In the genomic region with DNA sequence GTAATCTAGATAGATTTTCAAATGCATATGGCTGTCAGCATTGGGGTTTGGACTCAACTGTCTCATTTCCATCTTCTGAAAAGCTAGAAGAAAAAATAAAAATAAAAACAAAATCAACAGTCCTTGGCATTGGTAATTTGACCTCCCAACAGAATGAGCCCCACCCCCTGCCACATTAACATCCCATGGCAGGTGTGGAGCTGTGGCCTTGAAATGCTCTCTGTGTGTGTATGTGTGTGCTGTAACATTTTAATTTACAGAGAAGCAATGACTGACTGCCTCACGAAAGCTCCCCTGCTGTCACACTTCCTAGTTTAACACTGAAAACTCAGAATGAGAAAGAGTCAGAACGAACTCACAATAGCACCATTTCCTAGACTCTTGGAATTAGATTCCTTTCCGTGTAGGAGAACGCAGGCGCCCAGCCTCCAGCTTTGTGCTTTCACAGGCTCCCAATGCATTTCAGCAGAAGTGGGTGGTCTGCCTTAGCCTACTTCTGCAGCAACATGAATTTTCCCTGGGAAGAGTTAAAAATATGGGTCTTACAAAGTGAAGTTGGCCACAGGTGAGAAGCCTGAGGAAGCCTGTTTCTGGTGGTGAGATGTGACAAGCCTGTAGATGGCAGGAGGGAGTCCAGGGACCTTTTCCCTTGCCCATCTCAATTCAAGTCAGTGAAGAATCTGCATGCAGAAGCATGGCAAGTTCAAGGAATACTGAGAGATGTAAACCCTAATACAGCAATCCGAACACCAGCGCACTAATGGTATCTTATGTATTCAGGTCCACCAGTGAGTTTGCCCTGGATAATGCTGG, we compare ENCODE assay signal across 18 cellular contexts.
DNase-seq lines count a peak whose midpoint lies in the region; ATAC-seq, FAIRE-seq and TF ChIP-seq lines count a peak whose summit lies in the region.
"Had no signal": no experiment of that assay in that cellular context is flagged by ENCODE, and none has a peak within 500 bp of the region (broad histone marks: within the 10 kb centered on the region; RNA-seq: fewer than 3 reads in every experiment).

No MANE protein-coding gene starts in this region.

- H3K9me3 ChIP-seq in Caco-2 = no peaks in the 10 kb centered on the region
- H3K9me3 ChIP-seq in adrenal gland (replicated peaks in 1 of 3) = no peaks in the 10 kb centered on the region
- H3K9me3 ChIP-seq in aorta (ENCODE audit: control insufficient read depth, low read length) = no peaks in the 10 kb centered on the region
- H3K9me3 ChIP-seq: colonic mucosa, vagina had no signal

- TF ChIP-seq POLR2A in adrenal gland (IDR thresholded peaks at IDR 0.05) = no peak

- H3K4me2 ChIP-seq in mesendoderm (ENCODE audit: low read length) = no peak overlapping the region

- no peak overlapping the region for H3K4ac ChIP-seq in mesendoderm (ENCODE audit: low read depth, low read length)

- peaks cover 4% of the 10 kb centered on the region for H3K27me3 Mint-ChIP-seq in Caco-2 (ENCODE audit: insufficient read depth, unreplicated experiment)

- no peaks in the 10 kb centered on the region for H3K36me3 Mint-ChIP-seq in Caco-2 (ENCODE audit: insufficient read depth, unreplicated experiment)
- H3K36me3 Mint-ChIP-seq: CD8-positive, alpha-beta T cell had no signal

- no peak overlapping the region for H2BK15ac ChIP-seq in mesendoderm (replicated peaks; ENCODE audit: low read depth)

- H3K27me3 ChIP-seq in Caco-2 (replicated peaks; ENCODE audit: control insufficient read depth, insufficient read depth, low read length) = no peaks in the 10 kb centered on the region
- H3K27me3 ChIP-seq in bronchial epithelial cell (ENCODE audit: control insufficient read depth, insufficient read depth, low read length) = no peaks in the 10 kb centered on the region
- H3K27me3 ChIP-seq in mesendoderm (ENCODE audit: insufficient read depth, low read length, poor library complexity) = no peaks in the 10 kb centered on the region
- H3K27me3 ChIP-seq in adrenal gland = no peaks in the 10 kb centered on the region
- no peaks in the 10 kb centered on the region for H3K27me3 ChIP-seq in aorta (ENCODE audit: control insufficient read depth in 1 of 2, insufficient read depth in 2 of 2, low read length in 1 of 2)
- H3K27me3 ChIP-seq: colonic mucosa, vagina had no signal

- FAIRE-seq in bronchial epithelial cell (lab: Jason Lieb, UNC) = no peak
- FAIRE-seq: small intestine had no signal

- no peak overlapping the region for H3K18ac ChIP-seq in mesendoderm (ENCODE audit: low read length)

- H4K8ac ChIP-seq in mesendoderm (ENCODE audit: low read depth, low read length) = no peak overlapping the region

- no peaks in the 10 kb centered on the region for H3K79me2 ChIP-seq in mesendoderm (ENCODE audit: control insufficient read depth, insufficient read depth, low read length)

- no peak overlapping the region for H2BK5ac ChIP-seq in mesendoderm (ENCODE audit: low read length)

- no peak overlapping the region for H3K56ac ChIP-seq in mesendoderm (ENCODE audit: low read length)

- H3K9me3 Mint-ChIP-seq in Caco-2 (ENCODE audit: unreplicated experiment) = no peaks in the 10 kb centered on the region
- H3K9me3 Mint-ChIP-seq: CD8-positive, alpha-beta T cell; stimulated activated naive CD8-positive, alpha-beta T cell treated with anti-CD3 and anti-CD28 coated beads, Interleukin-15, amount 100 ng/mL, for 72 hours had no signal

- H2BK120ac ChIP-seq in mesendoderm (ENCODE audit: low read depth, low read length) = no peak overlapping the region

- H3K4me1 ChIP-seq in Caco-2 (no peaks in the 10 kb centered on the region), mesendoderm (ENCODE audit: control insufficient read depth, low read depth, low read length) (no peaks in the 10 kb centered on the region), adrenal gland (replicated peaks in 1 of 2) (no peaks in the 10 kb centered on the region), aorta (ENCODE audit: control insufficient read depth in 1 of 2, insufficient read depth in 2 of 2, low read length in 2 of 2) (no peaks in the 10 kb centered on the region)
- H3K4me1 ChIP-seq: colonic mucosa, vagina had no signal

- peak in 1 of 2 experiments; percentile 35 for DNase-seq in Caco-2
- DNase-seq in LHCN-M2 (ENCODE audit: low read depth) = peak; percentile 29
- DNase-seq in bronchial epithelial cell (ENCODE audit: low read depth) = peak; percentile 8
- DNase-seq in mesendoderm = peak; percentile 49
- DNase-seq in adrenal gland = no peak
- no peak for DNase-seq in aorta
- DNase-seq: activated CD4-positive, alpha-beta T cell treated with anti-CD3 and anti-CD28 coated beads for 1 hour; activated T-cell treated with anti-CD3 and anti-CD28 coated beads, Interleukin-2, amount 50 U/mL, for 48 hours; CD8-positive, alpha-beta T cell; colonic mucosa; GDM1; GM23248; mesenchymal stem cell; small intestine; stimulated activated naive CD8-positive, alpha-beta T cell treated with anti-CD3 and anti-CD28 coated beads, Interleukin-15, amount 100 ng/mL, for 72 hours had no signal

- H3K27ac ChIP-seq in mesendoderm (ENCODE audit: low read depth, low read length) (no peak overlapping the region), adrenal gland (no peak overlapping the region), aorta (ENCODE audit: low read depth in 1 of 2, low read length in 2 of 2) (no peak overlapping the region)
- H3K27ac ChIP-seq: colonic mucosa, GM23248, vagina had no signal

- H3K9ac ChIP-seq in mesendoderm (ENCODE audit: low read length) = no peak overlapping the region
- H3K9ac ChIP-seq: GM23248 had no signal

- intact Hi-C loops in Caco-2 (cut with micrococcal nuclease; ENCODE audit: unreplicated experiment) (loop anchor here (1.0 kb wide), 1 partner anchor 94 kb away; no protein-coding TSS in a partner anchor), adrenal gland (cut with DNase I) (no loop called here), aorta (cut with DNase I) (no loop called here)

- no peaks in the 10 kb centered on the region for H3K79me1 ChIP-seq in mesendoderm (ENCODE audit: low read length)

- CTCF ChIA-PET in Caco-2 (lab: Charles Lee) = interaction anchor here (0.6 kb wide), 1 partner anchor 29 kb away, joined by 6 read pairs; no protein-coding TSS in a partner anchor

- H3K4me1 Mint-ChIP-seq in Caco-2 (ENCODE audit: low read depth, unreplicated experiment) = no peaks in the 10 kb centered on the region
- H3K4me1 Mint-ChIP-seq: stimulated activated naive CD8-positive, alpha-beta T cell treated with anti-CD3 and anti-CD28 coated beads, Interleukin-15, amount 100 ng/mL, for 72 hours had no signal

- TF ChIP-seq CTCF in Caco-2 (IDR thresholded peaks at IDR 0.05; ENCODE audit: insufficient read depth in 1 of 2, low read depth in 1 of 2, low read length in 1 of 2, severe bottlenecking in 1 of 2, unreplicated experiment in 1 of 2) = peak; percentile 44 to 73
- peak; percentile 20 for TF ChIP-seq CTCF in bronchial epithelial cell (IDR thresholded peaks at IDR 0.05; ENCODE audit: insufficient read depth, low read length, severe bottlenecking)
- TF ChIP-seq CTCF in adrenal gland (IDR thresholded peaks at IDR 0.05) = no peak

- H2AK5ac ChIP-seq in mesendoderm (ENCODE audit: low read length) = no peak overlapping the region

- no peaks in the 10 kb centered on the region for H3K36me3 ChIP-seq in Caco-2 (ENCODE audit: control insufficient read depth, insufficient read depth, low read length)
- no peaks in the 10 kb centered on the region for H3K36me3 ChIP-seq in bronchial epithelial cell (ENCODE audit: control insufficient read depth, insufficient read depth, low read length)
- H3K36me3 ChIP-seq in mesendoderm (ENCODE audit: control insufficient read depth, insufficient read depth, low read length) = no peaks in the 10 kb centered on the region
- peaks cover 0 to 35% of the 10 kb centered on the region in 2 donors for H3K36me3 ChIP-seq in adrenal gland (replicated peaks in 1 of 2)
- H3K36me3 ChIP-seq in aorta (ENCODE audit: control insufficient read depth in 1 of 2, insufficient read depth in 2 of 2, low read length in 1 of 2) = peaks cover 3 to 6% of the 10 kb centered on the region in 2 donors
- H3K36me3 ChIP-seq: colonic mucosa had no signal

- WGBS in mesendoderm (ENCODE audit: extremely low coverage, insufficient coverage, low lambda C conversion rate) = no CpG with 5 or more reads among the region's 7 CpGs
- WGBS in adrenal gland, 4 donors = 92 to 97% (median 95%) methylated on average over 7 of the region's 7 CpGs
- WGBS in aorta, 2 donors = 94 to 96% methylated on average over 7 of the region's 7 CpGs

- no TSS peak for BruUV-seq in Caco-2 (replicated peaks; lab: Mats Ljungman, UMichigan)

- POLR2A ChIA-PET in Caco-2 (lab: Charles Lee) = no interaction called here

- no peak overlapping the region for H3K4me3 Mint-ChIP-seq in Caco-2 (ENCODE audit: unreplicated experiment)
- H3K4me3 Mint-ChIP-seq: CD8-positive, alpha-beta T cell; stimulated activated naive CD8-positive, alpha-beta T cell treated with anti-CD3 and anti-CD28 coated beads, Interleukin-15, amount 100 ng/mL, for 72 hours had no signal

- no peak overlapping the region for H3K23ac ChIP-seq in mesendoderm (ENCODE audit: low read length)

- H3K4me3 ChIP-seq in Caco-2 (ENCODE audit: low read depth, low read length) = no peak overlapping the region
- no peak overlapping the region for H3K4me3 ChIP-seq in bronchial epithelial cell (ENCODE audit: low read depth, low read length)
- H3K4me3 ChIP-seq in mesendoderm (ENCODE audit: low read length) = no peak overlapping the region
- H3K4me3 ChIP-seq in adrenal gland = no peak overlapping the region
- no peak overlapping the region for H3K4me3 ChIP-seq in aorta (ENCODE audit: low read length in 2 of 2)
- H3K4me3 ChIP-seq: colonic mucosa, GM23248, vagina had no signal

- no peak overlapping the region for H4K5ac ChIP-seq in mesendoderm (ENCODE audit: low read length)

- H3K27ac Mint-ChIP-seq in Caco-2 (ENCODE audit: unreplicated experiment) = no peak overlapping the region
- H3K27ac Mint-ChIP-seq: CD8-positive, alpha-beta T cell; stimulated activated naive CD8-positive, alpha-beta T cell treated with anti-CD3 and anti-CD28 coated beads, Interleukin-15, amount 100 ng/mL, for 72 hours had no signal

- no peak for ATAC-seq in HG02571 (IDR thresholded peaks at IDR 0.05; ENCODE audit: unreplicated experiment)
- no peak for ATAC-seq in GM21619 (IDR thresholded peaks at IDR 0.05; ENCODE audit: unreplicated experiment)
- no peak for ATAC-seq in aorta (ENCODE audit: low FRiP score)
- ATAC-seq: CD8-positive, alpha-beta T cell; stimulated activated naive CD8-positive, alpha-beta T cell treated with anti-CD3 and anti-CD28 coated beads, Interleukin-15, amount 100 ng/mL, for 72 hours had no signal

Comparison
In these comparisons a context has a peak if more than half of its experiments do, and no peak if none do; other contexts are left out.
1. DNase-seq: peak in LHCN-M2 (single experiment), bronchial epithelial cell (single experiment) and mesendoderm (single experiment); none in adrenal gland (0 of 7) and aorta (0 of 2).
2. CTCF ChIP-seq: peak in Caco-2 (2 of 2) and bronchial epithelial cell (single experiment); none in adrenal gland (0 of 6).